ENCODE assay signal across 1 cellular context in genomic region chr9:95511232-95511951, GRCh38.
TF ChIP-seq lines count a peak whose summit lies in the region.

No MANE protein-coding gene starts in this region.

TF ChIP-seq in HepG2, 621 proteins besides CTCF, POLR2A, EP300 and RAD21 (continued from another document and continues in another):
- peak; percentile 44; the same call in 1 of the 2 replicates for TF ChIP-seq KDM5B (CRISPR knock-in tag; IDR thresholded peaks at IDR 0.05; ENCODE audit: borderline replicate concordance)
- no peak for TF ChIP-seq SNAPC5 (CRISPR knock-in tag; IDR thresholded peaks at IDR 0.05; ENCODE audit: borderline replicate concordance)
- TF ChIP-seq RAD51 (IDR thresholded peaks at IDR 0.05; ENCODE audit: borderline replicate concordance), result no peak
- TF ChIP-seq ZBTB14 (CRISPR knock-in tag; IDR thresholded peaks at IDR 0.05), result no peak
- no peak for TF ChIP-seq DZIP1 (CRISPR knock-in tag; IDR thresholded peaks at IDR 0.05)
- peak; percentile 0; the same call in 1 of the 2 replicates for TF ChIP-seq ZSCAN21 (CRISPR knock-in tag; IDR thresholded peaks at IDR 0.05; ENCODE audit: borderline replicate concordance)
- TF ChIP-seq SETDB1 (CRISPR knock-in tag; IDR thresholded peaks at IDR 0.05; ENCODE audit: borderline replicate concordance), result no peak
- TF ChIP-seq MXI1 (IDR thresholded peaks at IDR 0.05; ENCODE audit: borderline replicate concordance, low read depth, low read length), result peak; percentile 97
- TF ChIP-seq NFIB (CRISPR knock-in tag; IDR thresholded peaks at IDR 0.05; ENCODE audit: borderline replicate concordance), result no peak
- no peak; the same call in 1 of the 2 replicates for TF ChIP-seq ZFP36L1 (CRISPR knock-in tag; IDR thresholded peaks at IDR 0.05)
- TF ChIP-seq ZNF841 (CRISPR knock-in tag; IDR thresholded peaks at IDR 0.05; ENCODE audit: borderline replicate concordance), result 0 out of 2 replicates have a peak, but pooled peaks have one; percentile 62
- TF ChIP-seq SIN3A (IDR thresholded peaks at IDR 0.05; ENCODE audit: borderline replicate concordance, low read depth, low read length), result 0 out of 2 replicates have a peak, but pooled peaks have one; percentile 49
- no peak for TF ChIP-seq RFX5 (IDR thresholded peaks at IDR 0.05; ENCODE audit: low read depth, low read length)
- 0 out of 2 replicates have a peak, but pooled peaks have one; percentile 64 for TF ChIP-seq ZNF33B (CRISPR knock-in tag; IDR thresholded peaks at IDR 0.05)
- TF ChIP-seq KLF9 (CRISPR knock-in tag; IDR thresholded peaks at IDR 0.05; ENCODE audit: low read depth), result no peak
- TF ChIP-seq ZNF136 (CRISPR knock-in tag; IDR thresholded peaks at IDR 0.05; ENCODE audit: low read depth), result 0 out of 2 replicates have a peak, but pooled peaks have one; percentile 38
- TF ChIP-seq GABPB1 (CRISPR knock-in tag; IDR thresholded peaks at IDR 0.05), result peak; percentile 44; the same call in 1 of the 2 replicates
- no peak for TF ChIP-seq KLF15 (CRISPR knock-in tag; IDR thresholded peaks at IDR 0.05; ENCODE audit: borderline replicate concordance)
- TF ChIP-seq, protein P1, sequence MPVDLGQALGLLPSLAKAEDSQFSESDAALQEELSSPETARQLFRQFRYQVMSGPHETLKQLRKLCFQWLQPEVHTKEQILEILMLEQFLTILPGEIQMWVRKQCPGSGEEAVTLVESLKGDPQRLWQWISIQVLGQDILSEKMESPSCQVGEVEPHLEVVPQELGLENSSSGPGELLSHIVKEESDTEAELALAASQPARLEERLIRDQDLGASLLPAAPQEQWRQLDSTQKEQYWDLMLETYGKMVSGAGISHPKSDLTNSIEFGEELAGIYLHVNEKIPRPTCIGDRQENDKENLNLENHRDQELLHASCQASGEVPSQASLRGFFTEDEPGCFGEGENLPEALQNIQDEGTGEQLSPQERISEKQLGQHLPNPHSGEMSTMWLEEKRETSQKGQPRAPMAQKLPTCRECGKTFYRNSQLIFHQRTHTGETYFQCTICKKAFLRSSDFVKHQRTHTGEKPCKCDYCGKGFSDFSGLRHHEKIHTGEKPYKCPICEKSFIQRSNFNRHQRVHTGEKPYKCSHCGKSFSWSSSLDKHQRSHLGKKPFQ (CRISPR knock-in tag; IDR thresholded peaks at IDR 0.05; ENCODE audit: insufficient replicate concordance), result peak; percentile 35
- 0 out of 2 replicates have a peak, but pooled peaks have one; percentile 8 for TF ChIP-seq ZMYM3 (CRISPR knock-in tag; IDR thresholded peaks at IDR 0.05)
- TF ChIP-seq HDAC1 (CRISPR knock-in tag; IDR thresholded peaks at IDR 0.05), result peak; percentile 88
- TF ChIP-seq KDM5A (IDR thresholded peaks at IDR 0.05; ENCODE audit: borderline replicate concordance, low read length), result no peak
- TF ChIP-seq CCAR2 (optimal IDR thresholded peaks at IDR 0.05; ENCODE audit: low read depth, low read length), result no peak
- no peak for TF ChIP-seq PLRG1 (conservative IDR thresholded peaks at IDR 0.05)
- TF ChIP-seq RARG (CRISPR knock-in tag; IDR thresholded peaks at IDR 0.05; ENCODE audit: low read depth), result no peak
- TF ChIP-seq ZNF589 (CRISPR knock-in tag; conservative IDR thresholded peaks at IDR 0.05), result 0 out of 2 replicates have a peak, but pooled peaks have one; percentile 38
- TF ChIP-seq JDP2 (CRISPR knock-in tag; IDR thresholded peaks at IDR 0.05; ENCODE audit: borderline replicate concordance), result peak; percentile 25; the same call in 1 of the 2 replicates
- TF ChIP-seq HOXA7 (CRISPR knock-in tag; IDR thresholded peaks at IDR 0.05), result 0 out of 2 replicates have a peak, but pooled peaks have one; percentile 59
- TF ChIP-seq ZNF124 (CRISPR knock-in tag; IDR thresholded peaks at IDR 0.05), result no peak
- no peak; the same call in 1 of the 2 replicates for TF ChIP-seq PRDM10 (CRISPR knock-in tag; IDR thresholded peaks at IDR 0.05; ENCODE audit: low read depth)
- no peak for TF ChIP-seq ZNF570 (CRISPR knock-in tag; IDR thresholded peaks at IDR 0.05; ENCODE audit: borderline replicate concordance)
- no peak for TF ChIP-seq ATF7 (IDR thresholded peaks at IDR 0.05)
- no peak for TF ChIP-seq ATF7 (CRISPR knock-in tag; IDR thresholded peaks at IDR 0.05)
- TF ChIP-seq GZF1 (CRISPR knock-in tag; IDR thresholded peaks at IDR 0.05), result peak; percentile 73; the same call in 1 of the 2 replicates
- no peak for TF ChIP-seq MTA1 (CRISPR knock-in tag; IDR thresholded peaks at IDR 0.05; ENCODE audit: borderline replicate concordance)
- TF ChIP-seq PHF21A (CRISPR knock-in tag; IDR thresholded peaks at IDR 0.05), result no peak
- TF ChIP-seq TOPORS (CRISPR knock-in tag; IDR thresholded peaks at IDR 0.05), result 0 out of 2 replicates have a peak, but pooled peaks have one; percentile 40
- no peak for TF ChIP-seq U2AF1 (optimal IDR thresholded peaks at IDR 0.05; ENCODE audit: low read depth, low read length)
- peak; percentile 54; the same call in 1 of the 2 replicates for TF ChIP-seq ZNF878 (CRISPR knock-in tag; IDR thresholded peaks at IDR 0.05)
- TF ChIP-seq TFDP2 (CRISPR knock-in tag; IDR thresholded peaks at IDR 0.05), result peak; percentile 24; the same call in 1 of the 2 replicates
- TF ChIP-seq DMTF1 (CRISPR knock-in tag; IDR thresholded peaks at IDR 0.05), result no peak
- no peak for TF ChIP-seq TRIM24 (CRISPR knock-in tag; IDR thresholded peaks at IDR 0.05)
- TF ChIP-seq ZNF121 (CRISPR knock-in tag; IDR thresholded peaks at IDR 0.05), result no peak
- no peak for TF ChIP-seq FOXP4 (CRISPR knock-in tag; IDR thresholded peaks at IDR 0.05)
- TF ChIP-seq ZNF232 (CRISPR knock-in tag; IDR thresholded peaks at IDR 0.05; ENCODE audit: borderline replicate concordance), result 0 out of 2 replicates have a peak, but pooled peaks have one; percentile 32
- no peak for TF ChIP-seq ZNF253 (CRISPR knock-in tag; IDR thresholded peaks at IDR 0.05; ENCODE audit: borderline replicate concordance)
- no peak for TF ChIP-seq ZNF441 (CRISPR knock-in tag; IDR thresholded peaks at IDR 0.05; ENCODE audit: borderline replicate concordance)
- no peak for TF ChIP-seq RORA (CRISPR knock-in tag; IDR thresholded peaks at IDR 0.05)
- TF ChIP-seq TBX3 (IDR thresholded peaks at IDR 0.05; ENCODE audit: borderline replicate concordance), result no peak
- peak; percentile 42; the same call in 1 of the 2 replicates for TF ChIP-seq ZSCAN9 (CRISPR knock-in tag; IDR thresholded peaks at IDR 0.05; ENCODE audit: borderline replicate concordance)
- no peak for TF ChIP-seq KDM4B (CRISPR knock-in tag; IDR thresholded peaks at IDR 0.05)
- no peak for TF ChIP-seq ZNF749 (CRISPR knock-in tag; IDR thresholded peaks at IDR 0.05; ENCODE audit: borderline replicate concordance)
- no peak for TF ChIP-seq PHB2 (IDR thresholded peaks at IDR 0.05; ENCODE audit: partially characterized antibody)
- no peak for TF ChIP-seq ZBTB38 (CRISPR knock-in tag; IDR thresholded peaks at IDR 0.05)
- no peak for TF ChIP-seq ZSCAN12 (CRISPR knock-in tag; IDR thresholded peaks at IDR 0.05)
- TF ChIP-seq NFE2L1 (CRISPR knock-in tag; IDR thresholded peaks at IDR 0.05; ENCODE audit: borderline replicate concordance), result no peak
- TF ChIP-seq ZNF652 (CRISPR knock-in tag; IDR thresholded peaks at IDR 0.05; ENCODE audit: borderline replicate concordance, low read depth), result no peak
- no peak for TF ChIP-seq ZNF576 (CRISPR knock-in tag; IDR thresholded peaks at IDR 0.05)
- TF ChIP-seq HOXA9 (CRISPR knock-in tag; IDR thresholded peaks at IDR 0.05; ENCODE audit: borderline replicate concordance), result peak; percentile 53; the same call in 1 of the 2 replicates
